In the genomic region with DNA sequence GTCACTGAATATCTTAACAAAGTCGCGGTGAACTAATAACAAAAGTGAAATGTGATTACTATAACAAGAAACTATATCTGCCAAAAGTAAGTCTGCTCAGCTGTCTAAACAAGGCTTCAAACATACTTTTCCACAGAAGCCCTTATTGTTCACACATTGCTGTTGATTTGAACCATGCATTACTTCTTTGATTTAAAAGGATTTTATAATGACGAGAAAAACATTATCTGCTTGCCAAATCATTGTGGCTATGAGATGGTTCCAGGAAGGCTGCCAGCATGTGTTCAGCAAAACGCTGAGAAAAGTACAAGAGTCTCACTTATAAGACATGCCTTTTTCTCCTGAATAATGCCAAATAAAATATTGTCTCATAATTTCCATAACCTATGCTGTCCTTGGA, we compare ENCODE assay signal across 19 cellular contexts. TPM values are rescaled to one million over a fixed set of nuclear protein-coding genes. Genes with fewer than 3 reads are reported as not detected.
A peak's percentile ranks its signal among the peaks of the same experiment; 100 is the strongest.
DNase-seq lines count a peak whose midpoint lies in the region; FAIRE-seq and TF ChIP-seq lines count a peak whose summit lies in the region.
"Had no signal": no experiment of that assay in that cellular context is flagged by ENCODE, and none has a peak within 500 bp of the region (broad histone marks: within the 10 kb centered on the region; RNA-seq: fewer than 3 reads in every experiment).

No MANE protein-coding gene starts in this region.

- peaks cover 12% of the 10 kb centered on the region for H3K4me1 ChIP-seq in astrocyte (ENCODE audit: insufficient read depth, low read length)
- H3K4me1 ChIP-seq in subcutaneous abdominal adipose tissue (ENCODE audit: control insufficient read depth in 5 of 5, insufficient read depth in 5 of 5, low read length in 5 of 5): peaks cover 0 to 11% (median 6%) of the 10 kb centered on the region in 5 donors

- H4K20me1 ChIP-seq in astrocyte (ENCODE audit: insufficient read depth, low read length): no peaks in the 10 kb centered on the region

- no peak for FAIRE-seq in astrocyte (lab: Jason Lieb, UNC)
- FAIRE-seq: GM12878, kidney had no signal

- H3K27ac ChIP-seq in astrocyte (ENCODE audit: low read depth, low read length) (peak overlapping the region; percentile 66), subcutaneous abdominal adipose tissue (ENCODE audit: low read depth, low read length) (no peak overlapping the region)
- H3K27ac ChIP-seq: esophagus squamous epithelium, neutrophil had no signal

- H3K27me3 Mint-ChIP-seq in astrocyte (ENCODE audit: low read depth, unreplicated experiment): no peaks in the 10 kb centered on the region
- H3K27me3 Mint-ChIP-seq: stimulated activated naive CD8-positive, alpha-beta T cell treated with anti-CD3 and anti-CD28 coated beads, Interleukin-15, Interleukin-2, amounts not matched to agents 100 ng/mL and 50 ng/mL, for 24 hours had no signal

- no peak overlapping the region for H3K4me3 Mint-ChIP-seq in astrocyte (ENCODE audit: unreplicated experiment)
- H3K4me3 Mint-ChIP-seq: stimulated activated naive CD8-positive, alpha-beta T cell treated with anti-CD3 and anti-CD28 coated beads, Interleukin-15, Interleukin-2, amounts not matched to agents 100 ng/mL and 50 ng/mL, for 24 hours had no signal

- no peak overlapping the region for H2AFZ ChIP-seq in astrocyte (ENCODE audit: low read depth, low read length)

- H3K27me3 ChIP-seq in astrocyte (ENCODE audit: insufficient read depth, low read length) (no peaks in the 10 kb centered on the region), subcutaneous abdominal adipose tissue (ENCODE audit: control insufficient read depth in 5 of 5, insufficient read depth in 4 of 5, low read length in 5 of 5) (no peaks in the 10 kb centered on the region)
- H3K27me3 ChIP-seq: esophagus squamous epithelium, neutrophil had no signal

- no peak for TF ChIP-seq CTCF in astrocyte (IDR thresholded peaks at IDR 0.05; ENCODE audit: insufficient read depth, low read depth, low read length)

- H3K9me3 Mint-ChIP-seq in astrocyte (ENCODE audit: unreplicated experiment): peaks cover 6% of the 10 kb centered on the region

- no peak overlapping the region for H3K27ac Mint-ChIP-seq in astrocyte (ENCODE audit: unreplicated experiment)
- H3K27ac Mint-ChIP-seq: stimulated activated naive CD8-positive, alpha-beta T cell treated with anti-CD3 and anti-CD28 coated beads, Interleukin-15, Interleukin-2, amounts not matched to agents 100 ng/mL and 50 ng/mL, for 24 hours had no signal

- DNase-seq in M059J (ENCODE audit: low read depth) (peak; percentile 44), astrocyte (ENCODE audit: low read depth) (peak; percentile 86), foreskin melanocyte (peak; percentile 70), NCI-H82 (lab: John Stamatoyannopoulos, UW) (no peak), SIG-M5 treated with dmso at 0.1 percent for 504 hours (lab: John Stamatoyannopoulos, UW; ENCODE audit: unreplicated experiment) (no peak), NCI-H748 (lab: John Stamatoyannopoulos, UW; ENCODE audit: unreplicated experiment) (no peak)
- DNase-seq in stimulated activated CD4-positive, alpha-beta T cell treated with anti-CD3 and anti-CD28 coated beads, Interleukin-2, amount 100 ng/mL, for 24 hours: no peak
- DNase-seq: activated T-cell treated with anti-CD3 and anti-CD28 coated beads, Interleukin-2, amount 50 U/mL, for 1 hour; central memory CD4-positive, alpha-beta T cell; DMS 273 treated with DMSO at 0.1 percent for 48 hours; esophagus squamous epithelium; KG1; kidney; SHP77 treated with DMSO at 0.1 percent for 48 hours; stimulated activated CD4-positive, alpha-beta T cell treated with anti-CD3 and anti-CD28 coated beads, Interleukin-4, amount 100 ng/mL, for 1 hour had no signal

- peaks cover 14% of the 10 kb centered on the region for H3K4me1 Mint-ChIP-seq in astrocyte (ENCODE audit: low read depth, unreplicated experiment)

- H3K9me3 ChIP-seq in astrocyte (ENCODE audit: insufficient read depth, low read depth, low read length): no peaks in the 10 kb centered on the region
- H3K9me3 ChIP-seq in subcutaneous abdominal adipose tissue (ENCODE audit: control insufficient read depth in 5 of 5, low read length in 5 of 5): no peaks in the 10 kb centered on the region
- H3K9me3 ChIP-seq: esophagus squamous epithelium, neutrophil had no signal

- H3K9ac ChIP-seq in astrocyte (ENCODE audit: low read length): peak overlapping the region; percentile 5
- peak overlapping the region in 2 of 5 donors; percentile 28 to 48 for H3K9ac ChIP-seq in subcutaneous abdominal adipose tissue (ENCODE audit: low read length in 5 of 5)

- H3K4me3 ChIP-seq in astrocyte (ENCODE audit: insufficient read depth, low read depth, low read length) (no peak overlapping the region), subcutaneous abdominal adipose tissue (ENCODE audit: low read depth in 1 of 5, low read length in 5 of 5) (peak overlapping the region; percentile 5 to 38 (median 18))
- H3K4me3 ChIP-seq: GM12878 had no signal

- H3K79me2 ChIP-seq in astrocyte (ENCODE audit: insufficient read depth, low read length): no peaks in the 10 kb centered on the region

- H3K36me3 Mint-ChIP-seq in astrocyte (ENCODE audit: low read depth, unreplicated experiment): peaks cover 5% of the 10 kb centered on the region

- no peaks in the 10 kb centered on the region for H3K36me3 ChIP-seq in astrocyte (ENCODE audit: insufficient read depth, low read length)
- H3K36me3 ChIP-seq in subcutaneous abdominal adipose tissue (ENCODE audit: control insufficient read depth in 5 of 5, insufficient read depth in 5 of 5, low read length in 5 of 5): no peaks in the 10 kb centered on the region
- H3K36me3 ChIP-seq: esophagus squamous epithelium, neutrophil had no signal

- peak overlapping the region; percentile 55 for H3K4me2 ChIP-seq in astrocyte (ENCODE audit: low read length)

RNA-seq across cellular contexts. Expression of a gene that starts 24.4 kb away (rescaled TPM):
- total RNA-seq in M059J (2014; rRNA removed; shearing (Covaris generic)): 0.10 TPM in 1 of 2 replicates, not detected in the other
- total RNA-seq in astrocyte: 0.30 and 0.41 TPM in 2 replicates
- total RNA-seq: GM12878 had no signal

RNA-seq across cellular contexts. Expression of a gene that starts 28.2 kb away (rescaled TPM):
- total RNA-seq in M059J (2014; rRNA removed; shearing (Covaris generic)): not detected in 2 replicates
- total RNA-seq in astrocyte: 0.50 TPM in 1 of 2 replicates, not detected in the other

Comparison
In these comparisons a context has a peak if more than half of its experiments do, and no peak if none do; other contexts are left out.
1. DNase-seq: peak in M059J (single experiment), astrocyte (single experiment) and foreskin melanocyte (single experiment); none in NCI-H82 (single experiment), SIG-M5 treated with dmso at 0.1 percent for 504 hours (single experiment), NCI-H748 (single experiment) and stimulated activated CD4-positive, alpha-beta T cell treated with anti-CD3 and anti-CD28 coated beads, Interleukin-2, amount 100 ng/mL, for 24 hours (0 of 2).